Comparison of ENCODE assay signal across 1 cellular context in genomic region chr9:113617550-113617949, GRCh38.
TF ChIP-seq lines count a peak whose summit lies in the region.

No MANE protein-coding gene starts in this region.

TF ChIP-seq in IMR-90, 13 proteins besides CTCF, POLR2A, EP300 and RAD21:
- TF ChIP-seq ELK1 (IDR thresholded peaks at IDR 0.05; ENCODE audit: borderline replicate concordance, low read depth, low read length): no peak
- TF ChIP-seq CEBPB (IDR thresholded peaks at IDR 0.05; ENCODE audit: low read depth, low read length): no peak
- TF ChIP-seq MXI1 (IDR thresholded peaks at IDR 0.05; ENCODE audit: borderline replicate concordance, low read depth, low read length): no peak
- TF ChIP-seq CHD1 (IDR thresholded peaks at IDR 0.05; ENCODE audit: low read depth, low read length): no peak
- no peak for TF ChIP-seq RFX5 (IDR thresholded peaks at IDR 0.05; ENCODE audit: low read depth, low read length)
- TF ChIP-seq MAZ (IDR thresholded peaks at IDR 0.05; ENCODE audit: borderline replicate concordance, low read depth, low read length): no peak
- no peak for TF ChIP-seq RCOR1 (IDR thresholded peaks at IDR 0.05; ENCODE audit: insufficient replicate concordance, low read length)
- no peak for TF ChIP-seq SMC3 (IDR thresholded peaks at IDR 0.05; ENCODE audit: low read depth, low read length)
- TF ChIP-seq USF2 (IDR thresholded peaks at IDR 0.05; ENCODE audit: low read depth, low read length): no peak
- TF ChIP-seq MAFK (IDR thresholded peaks at IDR 0.05; ENCODE audit: low read depth, low read length): no peak
- no peak for TF ChIP-seq NFE2L2 (IDR thresholded peaks at IDR 0.05; ENCODE audit: low read depth, low read length)
- no peak for TF ChIP-seq BHLHE40 (IDR thresholded peaks at IDR 0.05; ENCODE audit: low read depth, low read length)
TF ChIP-seq in IMR-90: peak in this region for 0.
